ENCODE assay signal across 8 cellular contexts in the genomic region with DNA sequence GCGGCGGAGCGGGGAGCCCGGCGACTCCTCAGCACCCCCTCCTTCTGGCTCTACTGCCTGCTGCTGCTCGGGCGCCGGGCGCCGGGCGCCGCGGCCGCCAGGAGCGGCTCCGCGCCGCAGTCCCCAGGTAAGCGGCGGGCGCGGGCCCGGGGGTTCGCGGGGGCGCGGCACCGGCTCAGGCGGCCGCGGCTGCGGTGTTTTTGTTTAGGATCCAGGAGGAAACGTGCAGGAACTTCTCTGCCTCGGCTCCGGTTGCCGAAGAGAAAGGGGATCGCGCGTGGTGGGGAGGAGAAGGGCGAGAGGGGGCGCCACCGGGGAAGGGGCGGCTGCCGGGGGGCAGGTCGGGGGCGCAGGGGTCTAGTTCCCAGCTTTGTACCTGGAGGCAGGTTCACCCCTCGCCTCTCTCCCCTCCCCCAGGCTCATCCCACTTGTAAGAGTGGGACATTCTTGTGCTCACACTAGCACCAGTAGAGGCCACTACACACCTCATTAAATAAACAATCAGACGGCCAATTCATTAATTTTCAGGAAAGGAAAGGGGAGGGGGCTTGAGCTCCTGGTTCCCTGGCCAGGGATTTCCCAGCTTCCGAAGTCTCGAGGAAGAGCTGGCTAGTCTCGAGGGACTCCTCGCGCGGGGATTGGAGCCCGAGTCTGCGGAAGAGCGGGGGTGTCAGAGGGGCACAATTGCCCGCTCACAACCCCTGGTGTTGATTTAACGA. TPM values are rescaled to one million over a fixed set of nuclear protein-coding genes. Genes with fewer than 3 reads are reported as not detected.
DNase-seq lines count a peak whose midpoint lies in the region; ATAC-seq and TF ChIP-seq lines count a peak whose summit lies in the region.

No MANE protein-coding gene starts in this region.

- no peaks in the 10 kb centered on the region for H3K9me3 ChIP-seq in lung (ENCODE audit: control insufficient read depth in 2 of 2, insufficient read depth in 1 of 2, low read length in 1 of 2)

- peak; percentile 48; the same call in 1 of the 2 replicates for TF ChIP-seq CTCF in HFFc6 (IDR thresholded peaks at IDR 0.05)
- no peak for TF ChIP-seq CTCF in lung (IDR thresholded peaks at IDR 0.05; ENCODE audit: control extremely low read depth, extremely low read depth)

- H3K36me3 Mint-ChIP-seq in HFFc6 (ENCODE audit: low read depth) = no peaks in the 10 kb centered on the region
- H3K36me3 Mint-ChIP-seq in effector memory CD8-positive, alpha-beta T cell (ENCODE audit: insufficient read depth) = peaks cover 4% of the 10 kb centered on the region

- H3K4me3 ChIP-seq in lung = peak overlapping the region; percentile 73

- peaks cover 14% of the 10 kb centered on the region for H3K27me3 Mint-ChIP-seq in HFFc6 (ENCODE audit: insufficient read depth)
- peaks cover 0 to 3% of the 10 kb centered on the region in 2 donors for H3K27me3 Mint-ChIP-seq in effector memory CD8-positive, alpha-beta T cell

- no peak overlapping the region for H3K27ac Mint-ChIP-seq in HFFc6
- H3K27ac Mint-ChIP-seq in effector memory CD8-positive, alpha-beta T cell = peak overlapping the region; percentile 56

- WGBS in lung, 2 donors = 1 to 3% methylated on average over 43 to 59 of the region's 59 CpGs

- peak; percentile 45 for ATAC-seq in effector memory CD8-positive, alpha-beta T cell (replicated peaks)
- ATAC-seq in lung (ENCODE audit: insufficient read depth, low FRiP score) = peak; percentile 6
- ATAC-seq in GM21423 (IDR thresholded peaks at IDR 0.05; ENCODE audit: unreplicated experiment) = no peak

- H3K27ac ChIP-seq in lung (ENCODE audit: low read depth in 1 of 2, low read length in 1 of 2) = peak overlapping the region; percentile 85 to 92

- H3K4me1 ChIP-seq in lung (ENCODE audit: control insufficient read depth in 2 of 2, insufficient read depth in 2 of 2, low read length in 2 of 2) = no peaks in the 10 kb centered on the region

- no peaks in the 10 kb centered on the region for H3K27me3 ChIP-seq in lung (ENCODE audit: control insufficient read depth, insufficient read depth)

- peaks cover 6% of the 10 kb centered on the region for H3K4me1 Mint-ChIP-seq in HFFc6 (ENCODE audit: low read depth)
- H3K4me1 Mint-ChIP-seq in effector memory CD8-positive, alpha-beta T cell (ENCODE audit: low read depth in 2 of 2) = peaks cover 5 to 11% of the 10 kb centered on the region in 2 donors

- no peaks in the 10 kb centered on the region for H3K9me3 Mint-ChIP-seq in HFFc6
- H3K9me3 Mint-ChIP-seq in effector memory CD8-positive, alpha-beta T cell = no peaks in the 10 kb centered on the region

- DNase-seq in EL (peak; percentile 15), HFFc6 (no peak), NCI-H2227 (lab: John Stamatoyannopoulos, UW; ENCODE audit: unreplicated experiment) (peak; percentile 77), lung (ENCODE audit: low spot score) (peak; percentile 41)
- peak; percentile 16 for DNase-seq in activated CD4-positive, alpha-beta T cell treated with anti-CD3 and anti-CD28 coated beads, Interleukin-2, amount 50 U/mL, for 1 hour
- peak; percentile 7 to 28 (median 10) for DNase-seq in effector memory CD8-positive, alpha-beta T cell
- DNase-seq in stimulated activated CD8-positive, alpha-beta memory T cell treated with anti-CD3 and anti-CD28 coated beads, Interleukin-2, amount 100 ng/mL, for 1 hour (ENCODE audit: low read depth in 2 of 2) = peak; percentile 0

- peak overlapping the region; percentile 87 for H3K4me3 Mint-ChIP-seq in HFFc6
- peak overlapping the region; percentile 86 to 88 for H3K4me3 Mint-ChIP-seq in effector memory CD8-positive, alpha-beta T cell

- H3K36me3 ChIP-seq in lung (ENCODE audit: control insufficient read depth in 2 of 2, insufficient read depth in 2 of 2, low read length in 2 of 2) = no peaks in the 10 kb centered on the region

RNA-seq across cellular contexts. Expression of a gene that starts 0.6 kb away (rescaled TPM):
- 10 to 100 TPM in 4 of 6 experiments, 1 to 10 TPM in 2; 6.4 to 20.3 (median 16.3) TPM for total RNA-seq in HFFc6 (2021; fragmentation: NEBNext Ultra II Directional; extraction: Animal tissue kit (Norgen Biotek cat#: 25700))
- 10 to 100 TPM; 22.4 to 70.8 TPM for total RNA-seq in lung
- polyA plus RNA-seq in lung = 10 to 100 TPM in 1 of 2 donors, 1 to 10 TPM in 1; 6.9 to 10.7 TPM
